19 cellular contexts compared by ENCODE assay signal in genomic region chr6:170311696-170312095, GRCh38.
"Had no signal": no experiment of that assay in that cellular context is flagged by ENCODE, and none has a peak within 500 bp of the region (broad histone marks: within the 10 kb centered on the region; RNA-seq: fewer than 3 reads in every experiment).

No MANE protein-coding gene starts in this region.

- FAIRE-seq: urothelium cell line had no signal

- H3K4me3 Mint-ChIP-seq: stimulated activated naive CD8-positive, alpha-beta T cell treated with anti-CD3 and anti-CD28 coated beads, Interleukin-15, Interleukin-2, amounts not matched to agents 100 ng/mL and 50 ng/mL, for 24 hours had no signal

- H3K27me3 ChIP-seq: brain microvascular endothelial cell, neutrophil, tibial nerve had no signal

- H3K27ac ChIP-seq: brain microvascular endothelial cell, neutrophil, tibial nerve had no signal

- H3K9me3 ChIP-seq: mucosa of descending colon, neutrophil, tibial nerve had no signal

- H3K36me3 ChIP-seq: brain microvascular endothelial cell had no signal

- ATAC-seq: activated CD4-positive, CD25-positive, alpha-beta regulatory T cell treated with anti-CD3 and anti-CD28 coated beads, Interleukin-2, amount 50 U/mL, for 24 hours; esophagus mucosa; mucosa of descending colon had no signal

- DNase-seq: activated CD8-positive, alpha-beta memory T cell treated with anti-CD3 and anti-CD28 coated beads for 24 hours; activated CD8-positive, alpha-beta memory T cell treated with anti-CD3 and anti-CD28 coated beads, Interleukin-2, amount 50 U/mL, for 48 hours; activated naive CD4-positive, alpha-beta T cell; brain microvascular endothelial cell; cortex of kidney; effector CD4-positive, alpha-beta T cell; mesenchymal stem cell; mucosa of descending colon; naive B cell; stimulated activated CD4-positive, alpha-beta T cell treated with anti-CD3 and anti-CD28 coated beads, Interleukin-12 subunit alpha, Interleukin-12 subunit beta, amount 100 ng/mL, for 4 hours; stimulated activated CD4-positive, alpha-beta T cell treated with anti-CD3 and anti-CD28 coated beads, Interleukin-2, amount 100 ng/mL, for 24 hours; T-helper 1 cell; T1000 had no signal

- H3K27ac Mint-ChIP-seq: stimulated activated naive CD8-positive, alpha-beta T cell treated with anti-CD3 and anti-CD28 coated beads, Interleukin-15, Interleukin-2, amounts not matched to agents 100 ng/mL and 50 ng/mL, for 24 hours had no signal

- H3K27me3 Mint-ChIP-seq: naive B cell; stimulated activated naive CD8-positive, alpha-beta T cell treated with anti-CD3 and anti-CD28 coated beads, Interleukin-15, Interleukin-2, amounts not matched to agents 100 ng/mL and 50 ng/mL, for 24 hours had no signal

- H3K4me3 ChIP-seq: mucosa of descending colon, tibial nerve had no signal

- H3K9me3 Mint-ChIP-seq: stimulated activated naive CD8-positive, alpha-beta T cell treated with anti-CD3 and anti-CD28 coated beads, Interleukin-15, Interleukin-2, amounts not matched to agents 100 ng/mL and 50 ng/mL, for 24 hours had no signal

- H3K36me3 Mint-ChIP-seq: naive B cell had no signal
